Comparison of ENCODE assay signal across 22 cellular contexts in the genomic region with DNA sequence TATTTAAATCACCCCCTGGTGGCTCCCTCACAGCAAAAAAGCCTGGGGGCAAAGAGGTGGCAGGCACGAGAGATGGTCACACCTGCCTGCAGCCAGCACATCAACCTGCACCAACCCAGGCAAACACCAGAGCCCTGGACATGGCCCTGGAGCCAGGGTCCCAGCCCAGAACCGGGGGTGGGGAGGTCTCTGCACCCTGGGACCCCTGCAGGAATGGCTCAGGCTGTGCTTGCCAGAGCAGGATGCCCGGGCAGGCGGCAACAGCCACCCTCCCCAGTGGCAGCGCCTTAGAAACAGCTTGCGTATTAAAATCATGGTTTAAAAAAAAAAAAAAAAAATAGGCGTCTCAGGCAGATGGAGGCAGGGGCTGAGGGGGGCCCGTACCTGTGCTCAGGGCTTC. TPM values are rescaled to one million over a fixed set of nuclear protein-coding genes. Genes with fewer than 3 reads are reported as not detected.
DNase-seq lines count a peak whose midpoint lies in the region; ATAC-seq and TF ChIP-seq lines count a peak whose summit lies in the region.
"Had no signal": no experiment of that assay in that cellular context is flagged by ENCODE, and none has a peak within 500 bp of the region (broad histone marks: within the 10 kb centered on the region; RNA-seq: fewer than 3 reads in every experiment).

No MANE protein-coding gene starts in this region.

- H3K4me1 Mint-ChIP-seq in T-helper 2 cell treated with Interferon-gamma antibody and Interleukin-4, amounts not matched to agents 5 μg/mL and 100 μg/mL, for 36 hours (ENCODE audit: low read depth), result no peaks in the 10 kb centered on the region

- TF ChIP-seq CTCF in left ventricle myocardium inferior (IDR thresholded peaks at IDR 0.05; ENCODE audit: borderline replicate concordance) (no peak), heart right ventricle (IDR thresholded peaks at IDR 0.05) (no peak), lower lobe of right lung (IDR thresholded peaks at IDR 0.05) (no peak)

- H3K4me3 ChIP-seq in left ventricle myocardium inferior (no peak overlapping the region), heart right ventricle (no peak overlapping the region), lower lobe of right lung (no peak overlapping the region)
- H3K4me3 ChIP-seq: GM12878, K562, PC-9, SJSA1 had no signal

- intact Hi-C loops in left ventricle myocardium inferior (cut with micrococcal nuclease) (no loop called here), heart right ventricle (cut with DNase I) (loop anchor here in 4 of 10 donors (5.0 to 10.0 kb wide), 3 partner anchors 42 to 117 kb away; a partner anchor contains a TSS), lower lobe of right lung (cut with DNase I) (no loop called here)

- whole genome bisulfite sequencing in heart right ventricle, 2 donors, result 91 to 92% methylated on average over 8 of the region's 8 CpGs

- H3K27me3 Mint-ChIP-seq in T-helper 2 cell treated with Interferon-gamma antibody and Interleukin-4, amounts not matched to agents 5 μg/mL and 100 μg/mL, for 36 hours (ENCODE audit: low read depth), result no peaks in the 10 kb centered on the region
- H3K27me3 Mint-ChIP-seq: CD4-positive, CD25-positive, alpha-beta regulatory T cell had no signal

- H3K27me3 ChIP-seq in left ventricle myocardium inferior (ENCODE audit: low read depth) (no peaks in the 10 kb centered on the region), heart right ventricle (no peaks in the 10 kb centered on the region), lower lobe of right lung (ENCODE audit: low read depth) (no peaks in the 10 kb centered on the region)
- H3K27me3 ChIP-seq: SJSA1 had no signal

- no peak overlapping the region for H3K4me3 Mint-ChIP-seq in T-helper 2 cell treated with Interferon-gamma antibody and Interleukin-4, amounts not matched to agents 5 μg/mL and 100 μg/mL, for 36 hours
- H3K4me3 Mint-ChIP-seq: CD4-positive, CD25-positive, alpha-beta regulatory T cell had no signal

- H3K9me3 Mint-ChIP-seq in T-helper 2 cell treated with Interferon-gamma antibody and Interleukin-4, amounts not matched to agents 5 μg/mL and 100 μg/mL, for 36 hours, result no peaks in the 10 kb centered on the region
- H3K9me3 Mint-ChIP-seq: CD4-positive, CD25-positive, alpha-beta regulatory T cell had no signal

- ATAC-seq in heart right ventricle (no peak), lower lobe of right lung (no peak)
- ATAC-seq: GM12878, K562 had no signal

- H3K4me1 ChIP-seq in left ventricle myocardium inferior (peaks cover 82% of the 10 kb centered on the region), heart right ventricle (peaks cover 25 to 81% (median 63%) of the 10 kb centered on the region in 9 donors), lower lobe of right lung (peaks cover 67% of the 10 kb centered on the region)
- H3K4me1 ChIP-seq: SJSA1 had no signal

- DNase-seq in left ventricle myocardium inferior (no peak), heart right ventricle (no peak), lower lobe of right lung (no peak), NCI-H82 treated with DMSO at 0.1 percent for 48 hours (lab: John Stamatoyannopoulos, UW; ENCODE audit: unreplicated experiment) (no peak), cerebellar nuclear complex (lab: John Stamatoyannopoulos, UW) (no peak)
- no peak for DNase-seq in T-helper 2 cell treated with Interferon-gamma antibody and Interleukin-4, amounts not matched to agents 5 μg/mL and 100 μg/mL, for 36 hours (ENCODE audit: low spot score)
- DNase-seq: AML-193; CD4-positive, CD25-positive, alpha-beta regulatory T cell; COR-L47; DMS153; GF-D8; NCI-H1105; NCI-H2227 treated with DMSO at 0.1 percent for 48 hours; NCI-H510A treated with DMSO at 0.1 percent for 48 hours; NCI-H774 had no signal

- H3K27ac ChIP-seq in left ventricle myocardium inferior (replicated peaks) (peak overlapping the region; percentile 84), heart right ventricle (peak overlapping the region in 4 of 10 donors; percentile 35 to 88 (median 80)), angular gyrus (ENCODE audit: low read depth, low read length) (peak overlapping the region; percentile 99), lower lobe of right lung (peak overlapping the region; percentile 77)
- H3K27ac ChIP-seq: PC-9, SJSA1 had no signal

- H3K36me3 ChIP-seq in left ventricle myocardium inferior (peaks cover 47% of the 10 kb centered on the region), heart right ventricle (peaks cover 0 to 64% (median 22%) of the 10 kb centered on the region in 9 donors), lower lobe of right lung (peaks cover 67% of the 10 kb centered on the region)

- no peak overlapping the region for H3K27ac Mint-ChIP-seq in T-helper 2 cell treated with Interferon-gamma antibody and Interleukin-4, amounts not matched to agents 5 μg/mL and 100 μg/mL, for 36 hours
- H3K27ac Mint-ChIP-seq: CD4-positive, CD25-positive, alpha-beta regulatory T cell had no signal

- H3K9me3 ChIP-seq in left ventricle myocardium inferior (replicated peaks), result no peaks in the 10 kb centered on the region
- H3K9me3 ChIP-seq in heart right ventricle, result no peaks in the 10 kb centered on the region
- no peaks in the 10 kb centered on the region for H3K9me3 ChIP-seq in lower lobe of right lung
- H3K9me3 ChIP-seq: SJSA1 had no signal

- H3K36me3 Mint-ChIP-seq in T-helper 2 cell treated with Interferon-gamma antibody and Interleukin-4, amounts not matched to agents 5 μg/mL and 100 μg/mL, for 36 hours (ENCODE audit: low read depth), result peaks cover 12% of the 10 kb centered on the region
- H3K36me3 Mint-ChIP-seq: CD4-positive, CD25-positive, alpha-beta regulatory T cell had no signal

RNA-seq across cellular contexts. Expression of a gene that starts 16.2 kb away (rescaled TPM):
- 21.3 TPM for total RNA-seq in left ventricle myocardium inferior
- 10 to 100 TPM; 18.7 to 30.3 (median 21.7) TPM for total RNA-seq in heart right ventricle
- 10 to 100 TPM; 25.4 to 25.7 TPM for polyA plus RNA-seq in heart right ventricle
- 38.8 TPM for total RNA-seq in lower lobe of right lung

RNA-seq across cellular contexts. Expression of a gene that starts 21.4 kb away (rescaled TPM):
- total RNA-seq in left ventricle myocardium inferior (not detected), heart right ventricle (under 1 TPM in 4 of 10 donors, not detected in 6; 0.08 to 0.19 (median 0.12) TPM), lower lobe of right lung (3.7 TPM)
- under 1 TPM; 0.03 to 0.15 TPM for polyA plus RNA-seq in heart right ventricle
- total RNA-seq: CD4-positive, CD25-positive, alpha-beta regulatory T cell; Daoy; H4; SJSA1 had no signal
- polyA plus RNA-seq: CD4-positive, CD25-positive, alpha-beta regulatory T cell; K562 had no signal

RNA-seq across cellular contexts. Expression of a gene that starts 40.3 kb away (rescaled TPM):
- total RNA-seq in left ventricle myocardium inferior (11.2 TPM), heart right ventricle (10 to 100 TPM in 4 of 10 donors, 1 to 10 TPM in 6; 4.5 to 19.9 (median 8.9) TPM), lower lobe of right lung (42.0 TPM)
- polyA plus RNA-seq in heart right ventricle, result 10 to 100 TPM; 22.0 to 27.7 TPM
- total RNA-seq: Daoy, K562 had no signal
- polyA plus RNA-seq: CD4-positive, CD25-positive, alpha-beta regulatory T cell had no signal

RNA-seq across cellular contexts. Expression of a gene that starts 45.3 kb away (rescaled TPM):
- 33.4 TPM for total RNA-seq in left ventricle myocardium inferior
- 10 to 100 TPM in 9 of 10 donors, 1 to 10 TPM in 1; 7.8 to 84.1 (median 23.4) TPM for total RNA-seq in heart right ventricle
- 10 to 100 TPM in 1 of 2 donors, 1 to 10 TPM in 1; 2.7 to 11.8 TPM for polyA plus RNA-seq in heart right ventricle
- total RNA-seq in lower lobe of right lung, result 6.4 TPM
- total RNA-seq: CD4-positive, CD25-positive, alpha-beta regulatory T cell; Daoy; GM12878; K562; PC-9; SJSA1 had no signal
- polyA plus RNA-seq: CD4-positive, CD25-positive, alpha-beta regulatory T cell; GM12878; K562 had no signal
